Comparison of ENCODE assay signal across 12 cellular contexts in the genomic region with DNA sequence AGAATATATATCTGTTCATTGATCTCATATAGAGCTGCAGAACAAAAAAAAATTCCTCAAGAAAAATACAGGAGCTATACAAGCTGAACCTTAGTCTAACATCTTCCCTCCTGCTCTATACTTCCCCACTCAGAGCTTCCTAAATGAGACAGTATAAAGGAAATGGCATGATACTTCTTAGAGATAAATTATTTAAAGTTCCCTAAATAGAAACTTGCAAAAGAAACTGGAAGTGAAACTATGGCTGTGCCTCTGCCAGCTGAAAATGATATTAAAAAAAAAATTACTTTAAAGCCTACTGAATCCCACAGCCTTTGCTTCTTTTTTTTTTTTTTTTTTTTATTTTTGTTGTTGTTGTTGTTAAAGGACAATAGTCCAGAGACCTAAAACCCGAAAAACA. TPM values are rescaled to one million over a fixed set of nuclear protein-coding genes. Genes with fewer than 3 reads are reported as not detected.
DNase-seq lines count a peak whose midpoint lies in the region; ATAC-seq, FAIRE-seq and TF ChIP-seq lines count a peak whose summit lies in the region.
"Had no signal": no experiment of that assay in that cellular context is flagged by ENCODE, and none has a peak within 500 bp of the region (broad histone marks: within the 10 kb centered on the region; RNA-seq: fewer than 3 reads in every experiment).

No MANE protein-coding gene starts in this region.

- no peaks in the 10 kb centered on the region for H3K9me2 ChIP-seq in OCI-LY7 (ENCODE audit: insufficient read depth, low read length)

- peak overlapping the region; percentile 10 to 18 for H3K4me3 Mint-ChIP-seq in effector memory CD8-positive, alpha-beta T cell
- H3K4me3 Mint-ChIP-seq in HFFc6: no peak overlapping the region

- peaks cover 25 to 32% of the 10 kb centered on the region in 2 donors for H3K4me1 Mint-ChIP-seq in effector memory CD8-positive, alpha-beta T cell (ENCODE audit: low read depth in 2 of 2)
- peaks cover 11% of the 10 kb centered on the region; the same call in 1 of the 2 replicates for H3K4me1 Mint-ChIP-seq in HFFc6 (ENCODE audit: low read depth)

- H2AFZ ChIP-seq in OCI-LY7 (ENCODE audit: low read length): no peak overlapping the region

- H3K27me3 Mint-ChIP-seq in effector memory CD8-positive, alpha-beta T cell: no peaks in the 10 kb centered on the region
- H3K27me3 Mint-ChIP-seq in HFFc6 (ENCODE audit: insufficient read depth): no peaks in the 10 kb centered on the region; the same call in 1 of the 2 replicates

- no peaks in the 10 kb centered on the region for H3K9me3 Mint-ChIP-seq in effector memory CD8-positive, alpha-beta T cell
- no peaks in the 10 kb centered on the region for H3K9me3 Mint-ChIP-seq in HFFc6

- TF ChIP-seq CTCF in OCI-LY7 (conservative IDR thresholded peaks at IDR 0.05; ENCODE audit: low read length) (no peak), HFFc6 (IDR thresholded peaks at IDR 0.05) (no peak)

- H3K4me3 ChIP-seq in OCI-LY7 (ENCODE audit: low read depth, low read length, poor library complexity, severe bottlenecking) (peak overlapping the region; percentile 37), small intestine (ENCODE audit: low read depth in 1 of 2, low read length in 2 of 2) (no peak overlapping the region)

- peak overlapping the region; percentile 55 for H3K4me2 ChIP-seq in OCI-LY7 (ENCODE audit: low read length)

- no TSS peak for BruUV-seq in OCI-LY7 (replicated peaks; lab: Mats Ljungman, UMichigan)

- H4K20me1 ChIP-seq in OCI-LY7 (ENCODE audit: insufficient read depth, low read length): peaks cover 20% of the 10 kb centered on the region

- H3K27ac ChIP-seq in OCI-LY7 (ENCODE audit: low read depth, low read length, poor library complexity, severe bottlenecking) (peak overlapping the region; percentile 51), small intestine (ENCODE audit: low read depth in 1 of 2, low read length in 1 of 2) (peak overlapping the region; percentile 4 to 65)

- H3K4me1 ChIP-seq in OCI-LY7 (ENCODE audit: insufficient read depth, low read length, poor library complexity, severe bottlenecking) (peaks cover 33% of the 10 kb centered on the region), small intestine (ENCODE audit: control insufficient read depth in 2 of 2, insufficient read depth in 1 of 2, low read depth in 1 of 2, low read length in 1 of 2) (peaks cover 2 to 6% of the 10 kb centered on the region in 2 donors)

- no peak for DNase-seq in activated CD4-positive, CD25-positive, alpha-beta regulatory T cell treated with anti-CD3 and anti-CD28 coated beads, Interleukin-2, amount 50 U/mL, for 72 hours
- DNase-seq in OCI-LY7 (ENCODE audit: low spot score) (peak; percentile 67), small intestine (no peak), SW 1271 (lab: John Stamatoyannopoulos, UW) (no peak), HFFc6 (no peak), NCI-H526 (lab: John Stamatoyannopoulos, UW) (no peak)
- DNase-seq in effector memory CD8-positive, alpha-beta T cell: no peak
- DNase-seq: activated effector memory CD4-positive, alpha-beta T cell treated with Interleukin-2 at 50 U/mL for 16 hours; NCI-H1694 treated with DMSO at 0.1 percent for 48 hours; SHP77 treated with DMSO at 0.1 percent for 48 hours had no signal

- FAIRE-seq in small intestine (lab: Jason Lieb, UNC): peak; percentile 57
- FAIRE-seq: keratinocyte had no signal

- POLR2A ChIA-PET in OCI-LY7 (lab: Charles Lee): interaction anchor here (0.5 to 1.7 kb wide), 11 partner anchors 11 to 262 kb away, joined by 3 to 6 read pairs (median 3); partner anchors contain the start of gene RPS6KL1

- 24 to 37% (median 35%) methylated on average over 1 of the region's 1 CpG for whole genome bisulfite sequencing in small intestine, 3 donors

- peak; percentile 56 to 62 for ATAC-seq in activated CD4-positive, CD25-positive, alpha-beta regulatory T cell treated with anti-CD3 and anti-CD28 coated beads, Interleukin-2, amount 50 U/mL, for 24 hours
- no peak for ATAC-seq in effector memory CD8-positive, alpha-beta T cell (replicated peaks)

- H3K36me3 Mint-ChIP-seq in effector memory CD8-positive, alpha-beta T cell (ENCODE audit: insufficient read depth): peaks cover 31% of the 10 kb centered on the region
- H3K36me3 Mint-ChIP-seq in HFFc6 (ENCODE audit: low read depth): peaks cover 19% of the 10 kb centered on the region

- CTCF ChIA-PET in OCI-LY7 (lab: Charles Lee; ENCODE audit: unreplicated experiment): interaction anchor here (0.5 to 1.3 kb wide), 2 partner anchors 160 to 474 kb away, joined by 3 read pairs; no protein-coding TSS in a partner anchor

- H3K79me2 ChIP-seq in OCI-LY7 (ENCODE audit: insufficient read depth, low read depth, low read length): peaks cover 35% of the 10 kb centered on the region; the same call in 1 of the 2 replicates

- H3K36me3 ChIP-seq in OCI-LY7 (ENCODE audit: insufficient read depth, low read length) (peaks cover 55% of the 10 kb centered on the region), small intestine (ENCODE audit: control insufficient read depth in 2 of 2, insufficient read depth in 2 of 2, low read length in 2 of 2) (peaks cover 6% of the 10 kb centered on the region in 2 donors)

- intact Hi-C loops in OCI-LY7 (cut with micrococcal nuclease; ENCODE audit: unreplicated experiment): no loop called here

- no peaks in the 10 kb centered on the region for H3K27me3 ChIP-seq in small intestine (ENCODE audit: control insufficient read depth in 2 of 2, insufficient read depth in 2 of 2, low read length in 2 of 2)

- H3K9me3 ChIP-seq in OCI-LY7 (ENCODE audit: low read length): peaks cover 7% of the 10 kb centered on the region; the same call in 1 of the 2 replicates
- no peaks in the 10 kb centered on the region for H3K9me3 ChIP-seq in small intestine (ENCODE audit: control insufficient read depth, low read depth)

- peak overlapping the region; percentile 18 to 79 for H3K27ac Mint-ChIP-seq in effector memory CD8-positive, alpha-beta T cell
- no peak overlapping the region for H3K27ac Mint-ChIP-seq in HFFc6

RNA-seq across cellular contexts. Expression of gene NEK9, which starts 11.6 kb away (rescaled TPM):
- total RNA-seq in OCI-LY7 (2014; rRNA removed; shearing (Covaris generic)): 58.3 and 65.8 TPM in 2 replicates
- 82.6 and 86.4 TPM in 2 replicates for total RNA-seq in OCI-LY7 (2022)
- 10 to 100 TPM; 14.9 to 26.7 (median 23.7) TPM for polyA plus RNA-seq in small intestine
- total RNA-seq in HFFc6 (2021; fragmentation: NEBNext Ultra II Directional; extraction: Animal tissue kit (Norgen Biotek cat#: 25700)): 10 to 100 TPM; 67.6 to 79.4 (median 69.4) TPM

RNA-seq across cellular contexts. Expression of gene TMED10, which starts 37.9 kb away (rescaled TPM):
- total RNA-seq in OCI-LY7 (2014; rRNA removed; shearing (Covaris generic)): 63.1 and 129 TPM in 2 replicates
- total RNA-seq in OCI-LY7 (2022): 221 and 232 TPM in 2 replicates
- polyA plus RNA-seq in small intestine: 100 to 1,000 TPM in 1 of 3 donors, 10 to 100 TPM in 2; 26.4 to 260 (median 40.5) TPM
- total RNA-seq in HFFc6 (2021; fragmentation: NEBNext Ultra II Directional; extraction: Animal tissue kit (Norgen Biotek cat#: 25700)): 100 to 1,000 TPM; 370 to 494 (median 430) TPM
